8 cellular contexts compared by ENCODE assay signal in the genomic region with DNA sequence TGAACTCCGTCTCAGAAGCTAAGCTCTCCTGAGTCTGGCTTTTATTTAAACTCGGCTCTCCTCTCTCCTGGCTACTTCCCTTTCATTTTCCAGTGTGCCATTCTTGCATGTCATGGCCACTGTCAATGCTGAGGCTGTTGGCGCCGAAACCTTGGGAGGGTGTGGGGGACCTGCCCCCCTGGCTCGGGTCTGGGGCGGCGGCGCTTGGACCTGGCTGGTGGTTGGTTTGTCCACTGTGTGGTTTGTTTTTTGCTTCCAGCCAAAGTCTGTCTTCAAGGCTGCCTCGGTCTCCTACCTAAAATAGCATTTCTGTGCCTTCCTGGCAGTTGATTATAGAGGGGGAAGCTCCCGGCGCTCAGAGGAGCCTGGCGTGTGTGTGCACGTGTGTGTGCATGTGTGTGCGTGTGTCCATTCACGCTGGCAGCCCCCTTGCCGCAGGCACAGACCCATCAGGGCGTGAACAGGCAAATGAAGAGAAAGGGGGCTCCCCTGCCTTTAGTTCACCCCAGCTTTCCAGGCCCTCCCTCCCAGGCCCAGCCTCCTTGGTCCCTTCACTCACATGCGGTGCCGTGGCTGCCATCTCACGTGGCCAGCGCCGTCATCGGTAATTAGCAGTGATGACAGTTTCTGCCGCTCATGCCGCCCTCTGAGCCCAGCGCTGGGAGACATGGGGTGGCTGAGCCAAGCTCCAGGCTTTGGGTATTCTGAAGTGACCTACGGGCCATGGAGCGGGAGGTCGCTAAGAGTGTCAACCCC.
DNase-seq lines count a peak whose midpoint lies in the region; ATAC-seq and TF ChIP-seq lines count a peak whose summit lies in the region.

No MANE protein-coding gene starts in this region.

- CTCF ChIA-PET in A673 (lab: Charles Lee): no interaction called here

- BruUV-seq in A673 (replicated peaks; lab: Mats Ljungman, UMichigan): no TSS peak

- H3K36me3 ChIP-seq in A673 (ENCODE audit: insufficient read depth, low read length, poor library complexity, severe bottlenecking): no peaks in the 10 kb centered on the region
- no peaks in the 10 kb centered on the region for H3K36me3 ChIP-seq in heart left ventricle
- H3K36me3 ChIP-seq in subcutaneous abdominal adipose tissue (ENCODE audit: control insufficient read depth in 5 of 5, insufficient read depth in 5 of 5, low read length in 5 of 5): no peaks in the 10 kb centered on the region

- TF ChIP-seq CTCF in A673 (conservative IDR thresholded peaks at IDR 0.05; ENCODE audit: low read depth, low read length) (no peak), GM20000 (IDR thresholded peaks at IDR 0.05; ENCODE audit: extremely low read depth, missing control alignments) (no peak), heart left ventricle (IDR thresholded peaks at IDR 0.05) (no peak)

- no peaks in the 10 kb centered on the region for H3K36me3 Mint-ChIP-seq in T-helper 17 cell (ENCODE audit: low read depth)

- H3K9me3 ChIP-seq in A673 (ENCODE audit: low read depth, low read length, poor library complexity, severe bottlenecking) (no peaks in the 10 kb centered on the region), T-helper 17 cell (ENCODE audit: control insufficient read depth, low read length, poor library complexity, severe bottlenecking) (no peaks in the 10 kb centered on the region), heart left ventricle (no peaks in the 10 kb centered on the region), subcutaneous abdominal adipose tissue (ENCODE audit: control insufficient read depth in 5 of 5, low read length in 5 of 5) (no peaks in the 10 kb centered on the region)

- H3K9ac ChIP-seq in subcutaneous abdominal adipose tissue (ENCODE audit: low read length in 5 of 5): peak overlapping the region in 4 of 5 donors; percentile 81 to 91 (median 82)

- TF ChIP-seq POLR2A in heart left ventricle (IDR thresholded peaks at IDR 0.05): no peak

- peak overlapping the region; percentile 85 for H3K27ac ChIP-seq in A673 (ENCODE audit: low read depth, low read length, poor library complexity, severe bottlenecking)
- peak overlapping the region; percentile 13 to 90 (median 76) for H3K27ac ChIP-seq in heart left ventricle
- peak overlapping the region; percentile 99 for H3K27ac ChIP-seq in subcutaneous abdominal adipose tissue (ENCODE audit: low read depth, low read length)

- 61 to 71% (median 66%) methylated on average over 23 to 29 of the region's 29 CpGs for WGBS in heart left ventricle, 4 donors

- peaks cover 31% of the 10 kb centered on the region for H3K4me1 Mint-ChIP-seq in T-helper 17 cell

- H3K4me3 ChIP-seq in A673 (ENCODE audit: low read depth, low read length, poor library complexity, severe bottlenecking) (peak overlapping the region; percentile 57), heart left ventricle (peak overlapping the region in 11 of 12 donors; percentile 17 to 59 (median 53)), subcutaneous abdominal adipose tissue (ENCODE audit: low read depth in 1 of 5, low read length in 5 of 5) (peak overlapping the region; percentile 68 to 79 (median 72))

- POLR2A ChIA-PET in A673 (lab: Charles Lee; ENCODE audit: low non-redundant PET): no interaction called here

- no peaks in the 10 kb centered on the region for H3K27me3 ChIP-seq in A673 (replicated peaks; ENCODE audit: insufficient read depth, low read depth, low read length, poor library complexity)
- no peaks in the 10 kb centered on the region for H3K27me3 ChIP-seq in heart left ventricle
- no peaks in the 10 kb centered on the region for H3K27me3 ChIP-seq in subcutaneous abdominal adipose tissue (ENCODE audit: control insufficient read depth in 5 of 5, insufficient read depth in 4 of 5, low read length in 5 of 5)

- intact Hi-C loops in A673 (cut with micrococcal nuclease; ENCODE audit: unreplicated experiment) (no loop called here), heart left ventricle (cut with DNase I) (no loop called here)

- ATAC-seq in T-helper 17 cell (no peak), heart left ventricle (no peak), HG03025 (IDR thresholded peaks at IDR 0.05; ENCODE audit: low FRiP score, unreplicated experiment) (no peak)

- H3K4me1 ChIP-seq in A673 (ENCODE audit: insufficient read depth, low read length, poor library complexity, severe bottlenecking): peaks cover 66% of the 10 kb centered on the region
- peaks cover 6 to 84% (median 47%) of the 10 kb centered on the region in 12 donors for H3K4me1 ChIP-seq in heart left ventricle
- H3K4me1 ChIP-seq in subcutaneous abdominal adipose tissue (ENCODE audit: control insufficient read depth in 5 of 5, insufficient read depth in 5 of 5, low read length in 5 of 5): peaks cover 33 to 81% (median 72%) of the 10 kb centered on the region in 5 donors

- peak overlapping the region; percentile 5 for H3K4me3 Mint-ChIP-seq in T-helper 17 cell

- H3K27me3 Mint-ChIP-seq in T-helper 17 cell: no peaks in the 10 kb centered on the region

- no peak overlapping the region for H3K27ac Mint-ChIP-seq in T-helper 17 cell

- DNase-seq in A673 (ENCODE audit: low spot score): peak; percentile 68
- peak; percentile 66 for DNase-seq in GM20000 (ENCODE audit: low spot score)
- DNase-seq in T-helper 17 cell: no peak
- peak in 1 of 5 donors; percentile 73 for DNase-seq in heart left ventricle
- DNase-seq in iPS-NIHi7 (ENCODE audit: extremely low spot score): no peak
- no peak for DNase-seq in GM19238 (ENCODE audit: insufficient read length, low spot score)

Comparison
In these comparisons a context has a peak if more than half of its experiments do, and no peak if none do; other contexts are left out.
1. DNase-seq: peak in A673 (single experiment) and GM20000 (single experiment); none in T-helper 17 cell (0 of 3), iPS-NIHi7 (single experiment) and GM19238 (single experiment).
2. Peak in every context shown above with its lines, with median percentiles within 50 percentile points of each other: H3K27ac ChIP-seq and H3K4me3 ChIP-seq.